In genomic region chr1:247222840-247223239, GRCh38 we compare ENCODE assay signal across 35 cellular contexts. TPM values are rescaled to one million over a fixed set of nuclear protein-coding genes. Genes with fewer than 3 reads are reported as not detected.
"Had no signal": no experiment of that assay in that cellular context is flagged by ENCODE, and none has a peak within 500 bp of the region (broad histone marks: within the 10 kb centered on the region; RNA-seq: fewer than 3 reads in every experiment).

No MANE protein-coding gene starts in this region.

- DNase-seq: Kasumi-1, MG63, NCI-H1048, NCI-H1092 treated with DMSO at 0.1 percent for 48 hours, NCI-H1105 treated with DMSO at 0.1 percent for 48 hours, NCI-H1417, NCI-H1436, NCI-H146, NCI-H1694, NCI-H187, NCI-H1930, NCI-H2029 treated with DMSO at 0.1 percent for 48 hours, NCI-H2081 treated with DMSO at 0.1 percent for 48 hours, NCI-H2107, NCI-H2171, NCI-H226, NCI-H446, NCI-H510A treated with DMSO at 0.1 percent for 48 hours, NCI-H524 treated with DMSO at 0.1 percent for 48 hours, NCI-H69, NCI-H748 treated with DMSO at 0.1 percent for 48 hours, NCI-H82, OCI-M1, PC-3, Peyer's patch, Right ventricle myocardium superior, RPMI8226, SHP77 treated with DMSO at 0.1 percent for 48 hours, SK-N-SH, T-cell had no signal

- H3K9ac ChIP-seq: KMS-11, SK-N-SH had no signal

- H3K9me3 ChIP-seq: Peyer's patch, SJSA1, SK-N-SH had no signal

- H3K27me3 ChIP-seq: MG63, Peyer's patch, SJSA1 had no signal

- H3K4me1 ChIP-seq: Peyer's patch, SJSA1 had no signal

- H3K36me3 ChIP-seq: MG63, Peyer's patch, SJSA1 had no signal

- H3K9me2 ChIP-seq: SK-N-SH had no signal

- H3K4me3 ChIP-seq: MG63, Peyer's patch, SJSA1 had no signal

- H3K4me2 ChIP-seq: KMS-11, SK-N-SH had no signal

- H3K27ac ChIP-seq: KMS-11, Peyer's patch, SJSA1 had no signal

- ATAC-seq: PC-3, T-cell had no signal

RNA-seq across cellular contexts. Expression of gene VN1R5, which starts 33.0 kb away (rescaled TPM):
- total RNA-seq: M059J; NCI-H460; PC-3; Peyer's patch; Right ventricle myocardium superior; SJSA1; T-cell; T-helper 1 cell treated with Interleukin-12 subunit alpha and Interleukin-12 subunit beta and Interleukin-4 antibody, amounts not matched to agents 30 ng/mL and 1 ng/mL, for 36 hours had no signal
- polyA plus RNA-seq: SK-N-SH had no signal
